In genomic region chr14:86654558-86655184, GRCh38 we compare ENCODE assay signal across 1 cellular context.
TF ChIP-seq lines count a peak whose summit lies in the region.

No MANE protein-coding gene starts in this region.

TF ChIP-seq in HepG2, 621 proteins besides CTCF, POLR2A, EP300 and RAD21 (continued from another document):
- TF ChIP-seq, protein P1, sequence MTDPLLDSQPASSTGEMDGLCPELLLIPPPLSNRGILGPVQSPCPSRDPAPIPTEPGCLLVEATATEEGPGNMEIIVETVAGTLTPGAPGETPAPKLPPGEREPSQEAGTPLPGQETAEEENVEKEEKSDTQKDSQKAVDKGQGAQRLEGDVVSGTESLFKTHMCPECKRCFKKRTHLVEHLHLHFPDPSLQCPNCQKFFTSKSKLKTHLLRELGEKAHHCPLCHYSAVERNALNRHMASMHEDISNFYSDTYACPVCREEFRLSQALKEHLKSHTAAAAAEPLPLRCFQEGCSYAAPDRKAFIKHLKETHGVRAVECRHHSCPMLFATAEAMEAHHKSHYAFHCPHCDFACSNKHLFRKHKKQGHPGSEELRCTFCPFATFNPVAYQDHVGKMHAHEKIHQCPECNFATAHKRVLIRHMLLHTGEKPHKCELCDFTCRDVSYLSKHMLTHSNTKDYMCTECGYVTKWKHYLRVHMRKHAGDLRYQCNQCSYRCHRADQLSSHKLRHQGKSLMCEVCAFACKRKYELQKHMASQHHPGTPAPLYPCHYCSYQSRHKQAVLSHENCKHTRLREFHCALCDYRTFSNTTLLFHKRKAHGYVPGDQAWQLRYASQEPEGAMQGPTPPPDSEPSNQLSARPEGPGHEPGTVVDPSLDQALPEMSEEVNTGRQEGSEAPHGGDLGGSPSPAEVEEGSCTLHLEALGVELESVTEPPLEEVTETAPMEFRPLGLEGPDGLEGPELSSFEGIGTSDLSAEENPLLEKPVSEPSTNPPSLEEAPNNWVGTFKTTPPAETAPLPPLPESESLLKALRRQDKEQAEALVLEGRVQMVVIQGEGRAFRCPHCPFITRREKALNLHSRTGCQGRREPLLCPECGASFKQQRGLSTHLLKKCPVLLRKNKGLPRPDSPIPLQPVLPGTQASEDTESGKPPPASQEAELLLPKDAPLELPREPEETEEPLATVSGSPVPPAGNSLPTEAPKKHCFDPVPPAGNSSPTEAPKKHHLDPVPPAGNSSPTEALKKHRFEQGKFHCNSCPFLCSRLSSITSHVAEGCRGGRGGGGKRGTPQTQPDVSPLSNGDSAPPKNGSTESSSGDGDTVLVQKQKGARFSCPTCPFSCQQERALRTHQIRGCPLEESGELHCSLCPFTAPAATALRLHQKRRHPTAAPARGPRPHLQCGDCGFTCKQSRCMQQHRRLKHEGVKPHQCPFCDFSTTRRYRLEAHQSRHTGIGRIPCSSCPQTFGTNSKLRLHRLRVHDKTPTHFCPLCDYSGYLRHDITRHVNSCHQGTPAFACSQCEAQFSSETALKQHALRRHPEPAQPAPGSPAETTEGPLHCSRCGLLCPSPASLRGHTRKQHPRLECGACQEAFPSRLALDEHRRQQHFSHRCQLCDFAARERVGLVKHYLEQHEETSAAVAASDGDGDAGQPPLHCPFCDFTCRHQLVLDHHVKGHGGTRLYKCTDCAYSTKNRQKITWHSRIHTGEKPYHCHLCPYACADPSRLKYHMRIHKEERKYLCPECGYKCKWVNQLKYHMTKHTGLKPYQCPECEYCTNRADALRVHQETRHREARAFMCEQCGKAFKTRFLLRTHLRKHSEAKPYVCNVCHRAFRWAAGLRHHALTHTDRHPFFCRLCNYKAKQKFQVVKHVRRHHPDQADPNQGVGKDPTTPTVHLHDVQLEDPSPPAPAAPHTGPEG (CRISPR knock-in tag; IDR thresholded peaks at IDR 0.05): no peak
- TF ChIP-seq, protein P2, sequence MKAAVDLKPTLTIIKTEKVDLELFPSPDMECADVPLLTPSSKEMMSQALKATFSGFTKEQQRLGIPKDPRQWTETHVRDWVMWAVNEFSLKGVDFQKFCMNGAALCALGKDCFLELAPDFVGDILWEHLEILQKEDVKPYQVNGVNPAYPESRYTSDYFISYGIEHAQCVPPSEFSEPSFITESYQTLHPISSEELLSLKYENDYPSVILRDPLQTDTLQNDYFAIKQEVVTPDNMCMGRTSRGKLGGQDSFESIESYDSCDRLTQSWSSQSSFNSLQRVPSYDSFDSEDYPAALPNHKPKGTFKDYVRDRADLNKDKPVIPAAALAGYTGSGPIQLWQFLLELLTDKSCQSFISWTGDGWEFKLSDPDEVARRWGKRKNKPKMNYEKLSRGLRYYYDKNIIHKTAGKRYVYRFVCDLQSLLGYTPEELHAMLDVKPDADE (CRISPR knock-in tag; IDR thresholded peaks at IDR 0.05): no peak
- TF ChIP-seq ADNP (CRISPR knock-in tag; IDR thresholded peaks at IDR 0.05) (no peak), SMC3 (IDR thresholded peaks at IDR 0.05; ENCODE audit: low read length) (peak; percentile 6; the same call in 1 of the 2 replicates), CENPT (CRISPR knock-in tag; IDR thresholded peaks at IDR 0.05; ENCODE audit: low read depth) (no peak), ZNF563 (CRISPR knock-in tag; IDR thresholded peaks at IDR 0.05) (no peak), TSC22D2 (CRISPR knock-in tag; IDR thresholded peaks at IDR 0.05; ENCODE audit: borderline replicate concordance) (no peak), ZBTB34 (CRISPR knock-in tag; IDR thresholded peaks at IDR 0.05) (no peak), ZMYM4 (CRISPR knock-in tag; IDR thresholded peaks at IDR 0.05) (0 out of 2 replicates have a peak, but pooled peaks have one; percentile 21), STAG1 (CRISPR knock-in tag; IDR thresholded peaks at IDR 0.05) (peak; percentile 52), ZNF83 (CRISPR knock-in tag; IDR thresholded peaks at IDR 0.05; ENCODE audit: borderline replicate concordance) (no peak), ZNF598 (CRISPR knock-in tag; IDR thresholded peaks at IDR 0.05; ENCODE audit: borderline replicate concordance) (no peak)
